In the genomic region with DNA sequence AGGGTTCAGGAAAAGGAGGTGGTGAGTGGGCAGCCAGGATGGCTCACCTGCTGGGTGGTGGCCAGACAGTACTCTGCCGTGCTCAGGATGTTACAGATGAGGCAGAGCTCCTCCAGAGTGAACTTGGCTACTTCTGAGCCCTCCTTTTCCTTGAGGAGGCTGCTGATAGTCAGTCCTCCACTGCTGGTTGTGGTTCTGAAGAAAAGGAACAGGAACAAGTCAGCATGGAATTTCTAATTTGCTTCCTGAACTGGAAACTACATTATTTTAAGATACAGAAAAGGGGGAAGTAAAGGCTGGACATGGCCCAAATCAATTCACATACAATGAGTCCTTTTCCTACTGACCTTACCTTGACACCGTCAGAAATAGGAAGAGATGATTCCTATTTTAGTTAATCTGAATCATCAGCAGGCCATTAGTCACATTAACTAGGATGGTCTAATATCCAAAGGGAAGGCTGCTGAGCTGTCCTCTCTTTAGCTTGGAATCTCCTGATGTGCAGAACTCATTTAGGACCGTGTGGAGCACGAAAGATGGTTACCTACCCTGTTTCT, we compare ENCODE assay signal across 1 cellular context.
TF ChIP-seq lines count a peak whose summit lies in the region.

No MANE protein-coding gene starts in this region.

TF ChIP-seq in HepG2, 621 proteins besides CTCF, POLR2A, EP300 and RAD21 (continued from another document):
- TF ChIP-seq ZHX1 (CRISPR knock-in tag; IDR thresholded peaks at IDR 0.05; ENCODE audit: low read depth) (no peak), ZNF510 (CRISPR knock-in tag; IDR thresholded peaks at IDR 0.05; ENCODE audit: low read depth) (no peak), ZFP36L2 (CRISPR knock-in tag; IDR thresholded peaks at IDR 0.05) (no peak)
- TF ChIP-seq, protein P1, sequence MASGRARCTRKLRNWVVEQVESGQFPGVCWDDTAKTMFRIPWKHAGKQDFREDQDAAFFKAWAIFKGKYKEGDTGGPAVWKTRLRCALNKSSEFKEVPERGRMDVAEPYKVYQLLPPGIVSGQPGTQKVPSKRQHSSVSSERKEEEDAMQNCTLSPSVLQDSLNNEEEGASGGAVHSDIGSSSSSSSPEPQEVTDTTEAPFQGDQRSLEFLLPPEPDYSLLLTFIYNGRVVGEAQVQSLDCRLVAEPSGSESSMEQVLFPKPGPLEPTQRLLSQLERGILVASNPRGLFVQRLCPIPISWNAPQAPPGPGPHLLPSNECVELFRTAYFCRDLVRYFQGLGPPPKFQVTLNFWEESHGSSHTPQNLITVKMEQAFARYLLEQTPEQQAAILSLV (CRISPR knock-in tag; IDR thresholded peaks at IDR 0.05; ENCODE audit: borderline replicate concordance): no peak
